1 cellular context compared by ENCODE assay signal in the genomic region with DNA sequence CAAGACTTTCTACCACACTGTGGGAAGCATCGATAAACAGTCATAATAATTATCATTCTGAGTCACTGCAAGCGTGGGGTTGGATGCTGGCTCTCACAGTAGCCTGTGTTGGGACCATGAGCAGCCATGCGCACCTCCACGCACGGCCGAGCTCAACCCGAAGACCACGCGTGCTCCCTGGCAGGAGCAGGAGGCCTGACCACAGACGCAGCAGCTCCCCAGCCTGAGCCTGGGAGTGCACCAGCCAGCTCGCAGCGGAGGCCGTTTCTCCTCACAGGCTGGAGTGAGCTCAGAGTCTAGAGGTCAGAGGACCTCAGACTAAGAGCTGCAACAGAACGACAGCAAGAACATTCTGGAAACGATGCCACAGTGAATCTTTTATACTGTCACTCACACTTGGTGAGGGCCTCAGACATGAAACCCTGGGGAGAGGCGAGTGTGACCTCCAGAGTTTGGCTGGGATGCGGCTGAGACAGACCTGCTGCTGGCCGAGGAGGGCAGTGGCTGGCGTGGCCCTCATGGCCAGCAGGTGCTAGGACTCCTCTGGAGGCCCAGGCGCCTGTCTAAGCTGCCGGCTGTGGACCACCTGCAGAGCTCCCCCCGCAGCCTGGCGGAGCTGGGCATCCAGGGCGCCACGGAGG.
TF ChIP-seq lines count a peak whose summit lies in the region.

No MANE protein-coding gene starts in this region.

TF ChIP-seq in IMR-90, 13 proteins besides CTCF, POLR2A, EP300 and RAD21:
- no peak for TF ChIP-seq ELK1 (IDR thresholded peaks at IDR 0.05; ENCODE audit: borderline replicate concordance, low read depth, low read length)
- no peak for TF ChIP-seq CHD1 (IDR thresholded peaks at IDR 0.05; ENCODE audit: low read depth, low read length)
- no peak for TF ChIP-seq FOS (IDR thresholded peaks at IDR 0.05; ENCODE audit: low read depth, low read length)
- TF ChIP-seq SMC3 (IDR thresholded peaks at IDR 0.05; ENCODE audit: low read depth, low read length): no peak
- no peak for TF ChIP-seq BHLHE40 (IDR thresholded peaks at IDR 0.05; ENCODE audit: low read depth, low read length)
- TF ChIP-seq MAFK (IDR thresholded peaks at IDR 0.05; ENCODE audit: low read depth, low read length): no peak
